Comparison of ENCODE assay signal across 22 cellular contexts in genomic region chr10:116831790-116832189, GRCh38. TPM values are rescaled to one million over a fixed set of nuclear protein-coding genes. Genes with fewer than 3 reads are reported as not detected.
"Had no signal": no experiment of that assay in that cellular context is flagged by ENCODE, and none has a peak within 500 bp of the region (broad histone marks: within the 10 kb centered on the region; RNA-seq: fewer than 3 reads in every experiment).

No MANE protein-coding gene starts in this region.

- H3K4me3 ChIP-seq: gastrocnemius medialis, lung, neural progenitor cell, psoas muscle, right lobe of liver, smooth muscle cell, stomach, thyroid gland had no signal

- H3K4me1 ChIP-seq: gastrocnemius medialis, psoas muscle, right lobe of liver, stomach, thyroid gland had no signal

- H3K27ac ChIP-seq: gastrocnemius medialis, neural progenitor cell, psoas muscle, right lobe of liver, stomach, thyroid gland had no signal

- H3K36me3 ChIP-seq: gastrocnemius medialis, neural progenitor cell, right lobe of liver, thyroid gland had no signal

- DNase-seq: cerebellar nuclear complex; cortex of kidney; effector memory CD8-positive, alpha-beta T cell; foreskin fibroblast; gastrocnemius medialis; hippocampal formation; left colon; naive B cell; posterior cingulate gyrus; psoas muscle; right lobe of liver; stimulated activated CD4-positive, alpha-beta T cell treated with anti-CD3 and anti-CD28 coated beads, Interleukin-2, amount 100 ng/mL, for 24 hours; stimulated activated CD4-positive, alpha-beta T cell treated with anti-CD3 and anti-CD28 coated beads, Interleukin-4, amount 100 ng/mL, for 24 hours; stimulated activated naive CD4-positive, alpha-beta T cell treated with Interleukin-2 at 50 U/mL for 16 hours; stomach; thyroid gland; trophoblast cell had no signal

- H3K9me3 ChIP-seq: gastrocnemius medialis, psoas muscle, right lobe of liver, stomach, thyroid gland had no signal

- H3K27me3 ChIP-seq: gastrocnemius medialis, neural progenitor cell, right lobe of liver, stomach, thyroid gland had no signal

RNA-seq across cellular contexts. Expression of gene ENO4, which starts 17.5 kb away (rescaled TPM):
- total RNA-seq: gastrocnemius medialis, glomerular endothelial cell, mononuclear cell, psoas muscle, right lobe of liver had no signal
- polyA plus RNA-seq: psoas muscle had no signal
